In the genomic region with DNA sequence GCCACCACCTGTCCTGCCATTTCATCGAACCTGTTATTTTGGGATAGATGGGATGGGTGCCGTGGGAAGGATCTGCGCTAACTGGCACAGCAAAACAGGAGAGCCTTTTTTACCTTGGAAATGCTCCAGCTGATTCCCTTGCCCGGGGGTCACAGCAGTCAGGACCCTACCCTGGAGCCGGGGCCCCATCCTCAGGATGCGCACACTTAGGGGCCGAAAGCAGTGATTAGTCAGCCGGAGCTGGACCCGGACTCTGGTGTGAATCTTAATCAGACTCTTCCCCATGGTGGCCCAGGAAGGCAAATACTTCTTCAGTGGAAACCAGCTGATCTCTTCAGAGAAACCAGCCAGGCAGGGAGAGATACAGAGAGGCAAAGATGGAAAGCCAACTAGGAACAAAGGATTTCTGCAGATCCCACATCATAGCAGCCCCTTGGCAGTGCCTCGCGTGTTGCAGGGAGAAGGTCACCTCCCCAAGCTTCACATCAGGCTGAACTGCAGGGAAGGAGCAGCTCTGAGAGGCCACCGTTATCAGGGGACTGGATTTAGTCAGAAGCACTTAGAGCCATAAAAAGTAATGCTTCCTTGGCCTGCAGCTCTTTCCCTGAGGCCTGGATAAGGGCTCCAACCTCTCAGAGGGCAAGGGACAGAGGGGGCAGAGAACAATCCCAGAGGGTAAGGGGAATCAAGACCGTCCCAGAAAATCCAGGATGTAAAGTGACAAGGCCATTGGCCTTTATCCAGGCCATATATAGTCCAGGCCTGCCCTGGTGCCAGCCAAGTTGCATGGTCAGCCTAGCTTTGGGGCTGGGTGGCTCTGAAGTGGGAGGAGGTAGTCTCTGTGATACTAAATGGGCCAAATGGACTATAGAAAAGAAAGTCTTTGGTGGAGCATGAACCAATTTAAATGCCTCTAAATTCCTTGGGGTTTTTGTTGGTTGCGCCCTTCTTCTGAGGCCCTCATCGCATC, we compare ENCODE assay signal across 1 cellular context.
TF ChIP-seq lines count a peak whose summit lies in the region.

No MANE protein-coding gene starts in this region.

TF ChIP-seq in WTC11, 78 proteins besides CTCF, POLR2A, EP300 and RAD21 (continued from another document):
- TF ChIP-seq, protein P1, sequence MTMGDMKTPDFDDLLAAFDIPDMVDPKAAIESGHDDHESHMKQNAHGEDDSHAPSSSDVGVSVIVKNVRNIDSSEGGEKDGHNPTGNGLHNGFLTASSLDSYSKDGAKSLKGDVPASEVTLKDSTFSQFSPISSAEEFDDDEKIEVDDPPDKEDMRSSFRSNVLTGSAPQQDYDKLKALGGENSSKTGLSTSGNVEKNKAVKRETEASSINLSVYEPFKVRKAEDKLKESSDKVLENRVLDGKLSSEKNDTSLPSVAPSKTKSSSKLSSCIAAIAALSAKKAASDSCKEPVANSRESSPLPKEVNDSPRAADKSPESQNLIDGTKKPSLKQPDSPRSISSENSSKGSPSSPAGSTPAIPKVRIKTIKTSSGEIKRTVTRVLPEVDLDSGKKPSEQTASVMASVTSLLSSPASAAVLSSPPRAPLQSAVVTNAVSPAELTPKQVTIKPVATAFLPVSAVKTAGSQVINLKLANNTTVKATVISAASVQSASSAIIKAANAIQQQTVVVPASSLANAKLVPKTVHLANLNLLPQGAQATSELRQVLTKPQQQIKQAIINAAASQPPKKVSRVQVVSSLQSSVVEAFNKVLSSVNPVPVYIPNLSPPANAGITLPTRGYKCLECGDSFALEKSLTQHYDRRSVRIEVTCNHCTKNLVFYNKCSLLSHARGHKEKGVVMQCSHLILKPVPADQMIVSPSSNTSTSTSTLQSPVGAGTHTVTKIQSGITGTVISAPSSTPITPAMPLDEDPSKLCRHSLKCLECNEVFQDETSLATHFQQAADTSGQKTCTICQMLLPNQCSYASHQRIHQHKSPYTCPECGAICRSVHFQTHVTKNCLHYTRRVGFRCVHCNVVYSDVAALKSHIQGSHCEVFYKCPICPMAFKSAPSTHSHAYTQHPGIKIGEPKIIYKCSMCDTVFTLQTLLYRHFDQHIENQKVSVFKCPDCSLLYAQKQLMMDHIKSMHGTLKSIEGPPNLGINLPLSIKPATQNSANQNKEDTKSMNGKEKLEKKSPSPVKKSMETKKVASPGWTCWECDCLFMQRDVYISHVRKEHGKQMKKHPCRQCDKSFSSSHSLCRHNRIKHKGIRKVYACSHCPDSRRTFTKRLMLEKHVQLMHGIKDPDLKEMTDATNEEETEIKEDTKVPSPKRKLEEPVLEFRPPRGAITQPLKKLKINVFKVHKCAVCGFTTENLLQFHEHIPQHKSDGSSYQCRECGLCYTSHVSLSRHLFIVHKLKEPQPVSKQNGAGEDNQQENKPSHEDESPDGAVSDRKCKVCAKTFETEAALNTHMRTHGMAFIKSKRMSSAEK (CRISPR knock-in tag; IDR thresholded peaks at IDR 0.05; ENCODE audit: borderline replicate concordance) = no peak
- no peak for TF ChIP-seq JAZF1 (CRISPR knock-in tag; IDR thresholded peaks at IDR 0.05)
